Comparison of ENCODE assay signal across 19 cellular contexts in the genomic region with DNA sequence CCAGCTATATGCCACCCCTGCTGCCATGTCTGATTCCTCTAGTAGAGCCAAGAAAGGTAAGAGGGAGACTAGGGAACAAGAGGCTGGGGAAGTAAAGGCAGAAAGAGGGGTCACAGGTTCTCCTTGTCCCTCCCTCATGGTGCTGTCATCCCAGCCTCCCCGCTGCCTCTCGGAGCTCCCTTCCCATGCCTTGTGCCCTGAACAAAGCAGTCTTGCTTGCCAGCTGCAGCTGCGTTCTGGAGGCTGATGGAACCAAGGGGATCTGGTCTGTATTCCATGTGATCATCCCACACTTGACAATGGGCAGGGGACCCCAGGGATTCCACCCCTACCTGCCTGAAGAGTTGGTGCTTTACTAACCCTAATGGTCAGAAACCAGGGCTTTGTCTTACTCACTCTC.
"Had no signal": no experiment of that assay in that cellular context is flagged by ENCODE, and none has a peak within 500 bp of the region (broad histone marks: within the 10 kb centered on the region; RNA-seq: fewer than 3 reads in every experiment).

No MANE protein-coding gene starts in this region.

- H3K36me3 Mint-ChIP-seq: activated naive CD4-positive, alpha-beta T cell treated with anti-CD3 and anti-CD28 coated beads, Interleukin-2, amount 50 U/mL, for 24 hours; stimulated activated effector memory CD8-positive, alpha-beta T cell treated with anti-CD3 and anti-CD28 coated beads, Interleukin-12 subunit alpha, Interleukin-12 subunit beta, amount 100 ng/mL, for 72 hours had no signal

- H3K27ac ChIP-seq: lower lobe of right lung, SJCRH30, WERI-Rb-1 had no signal

- DNase-seq: activated CD4-positive, alpha-beta T cell treated with anti-CD3 and anti-CD28 coated beads, Interleukin-2, amount 50 U/mL, for 4 hours; activated gamma-delta T cell; adrenal gland; foreskin melanocyte; left colon; lower lobe of right lung; right cardiac atrium; SJCRH30; small intestine; stimulated activated CD4-positive, alpha-beta T cell treated with anti-CD3 and anti-CD28 coated beads, Interleukin-4, amount 100 ng/mL, for 1 hour; stomach; thyroid gland; WERI-Rb-1 had no signal

- H3K4me1 Mint-ChIP-seq: activated naive CD4-positive, alpha-beta T cell treated with anti-CD3 and anti-CD28 coated beads, Interleukin-2, amount 50 U/mL, for 24 hours; stimulated activated effector memory CD8-positive, alpha-beta T cell treated with anti-CD3 and anti-CD28 coated beads, Interleukin-12 subunit alpha, Interleukin-12 subunit beta, amount 100 ng/mL, for 72 hours had no signal

- H3K36me3 ChIP-seq: SJCRH30, thyroid gland, WERI-Rb-1 had no signal

- H3K27me3 ChIP-seq: adrenal gland, SJCRH30, stomach, thyroid gland had no signal

- H3K9me3 ChIP-seq: adrenal gland, lower lobe of right lung, SJCRH30, stomach, thyroid gland had no signal

- H3K9me3 Mint-ChIP-seq: activated naive CD4-positive, alpha-beta T cell treated with anti-CD3 and anti-CD28 coated beads, Interleukin-2, amount 50 U/mL, for 24 hours; mesothelial cell of epicardium; nephron; stimulated activated effector memory CD8-positive, alpha-beta T cell treated with anti-CD3 and anti-CD28 coated beads, Interleukin-12 subunit alpha, Interleukin-12 subunit beta, amount 100 ng/mL, for 72 hours; T-helper 1 cell treated with Interleukin-12 subunit alpha and Interleukin-12 subunit beta and Interleukin-4 antibody, amounts not matched to agents 30 μg/mL and 1 μg/mL, for 36 hours had no signal

- ATAC-seq: left colon; lower lobe of right lung; right cardiac atrium; stimulated activated effector memory CD8-positive, alpha-beta T cell treated with anti-CD3 and anti-CD28 coated beads, Interleukin-12 subunit alpha, Interleukin-12 subunit beta, amount 100 ng/mL, for 72 hours had no signal

- H3K4me3 ChIP-seq: adrenal gland, lower lobe of right lung, SJCRH30, stomach, thyroid gland had no signal

- H3K4me3 Mint-ChIP-seq: activated naive CD4-positive, alpha-beta T cell treated with anti-CD3 and anti-CD28 coated beads, Interleukin-2, amount 50 U/mL, for 24 hours; mesothelial cell of epicardium; nephron; stimulated activated effector memory CD8-positive, alpha-beta T cell treated with anti-CD3 and anti-CD28 coated beads, Interleukin-12 subunit alpha, Interleukin-12 subunit beta, amount 100 ng/mL, for 72 hours; T-helper 1 cell treated with Interleukin-12 subunit alpha and Interleukin-12 subunit beta and Interleukin-4 antibody, amounts not matched to agents 30 μg/mL and 1 μg/mL, for 36 hours had no signal

- H3K27ac Mint-ChIP-seq: activated naive CD4-positive, alpha-beta T cell treated with anti-CD3 and anti-CD28 coated beads, Interleukin-2, amount 50 U/mL, for 24 hours; mesothelial cell of epicardium; progenitor cell of endocrine pancreas; stimulated activated effector memory CD8-positive, alpha-beta T cell treated with anti-CD3 and anti-CD28 coated beads, Interleukin-12 subunit alpha, Interleukin-12 subunit beta, amount 100 ng/mL, for 72 hours; T-helper 1 cell treated with Interleukin-12 subunit alpha and Interleukin-12 subunit beta and Interleukin-4 antibody, amounts not matched to agents 30 μg/mL and 1 μg/mL, for 36 hours had no signal
